Comparison of ENCODE assay signal across 10 cellular contexts in the genomic region with DNA sequence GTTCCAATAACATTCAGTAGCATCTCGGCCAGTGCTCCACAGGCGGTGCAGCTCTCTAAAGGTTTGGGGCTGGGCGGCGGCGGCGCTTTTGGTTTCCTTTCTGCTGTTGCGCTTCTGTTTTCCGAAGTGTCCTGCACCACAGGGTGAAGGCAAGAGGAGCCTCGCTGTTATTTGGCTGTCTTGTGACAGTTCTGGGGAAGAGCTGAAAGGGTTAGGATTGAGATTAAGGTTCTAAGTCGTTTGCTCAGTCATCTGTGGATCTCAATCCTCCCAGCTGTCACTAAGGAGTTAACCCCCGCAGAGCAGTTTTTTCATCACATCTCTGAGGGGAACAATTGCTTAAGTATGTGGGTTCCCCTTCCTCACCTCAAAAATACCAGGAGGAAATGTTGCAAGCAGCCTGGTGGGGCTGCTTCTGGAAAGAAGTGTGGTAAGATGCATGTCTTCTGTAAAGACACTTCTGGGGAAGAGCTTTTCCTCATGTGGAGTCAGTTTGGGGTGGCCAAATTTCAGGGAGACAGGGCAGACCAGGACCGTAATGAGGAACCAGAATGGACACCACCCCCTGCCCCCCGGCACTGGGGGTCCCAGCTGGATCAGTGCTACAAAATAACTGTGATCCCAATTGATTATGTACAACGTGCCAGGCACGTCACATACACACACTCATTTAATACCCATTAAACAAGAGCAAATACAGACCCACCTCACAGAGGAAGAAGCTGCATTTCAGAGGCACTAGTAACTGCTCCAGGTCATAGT. TPM values are rescaled to one million over a fixed set of nuclear protein-coding genes. Genes with fewer than 3 reads are reported as not detected.
DNase-seq lines count a peak whose midpoint lies in the region; ATAC-seq, FAIRE-seq and TF ChIP-seq lines count a peak whose summit lies in the region.
"Had no signal": no experiment of that assay in that cellular context is flagged by ENCODE, and none has a peak within 500 bp of the region (broad histone marks: within the 10 kb centered on the region; RNA-seq: fewer than 3 reads in every experiment).

No MANE protein-coding gene starts in this region.

- in situ Hi-C loops in GM13976 (cut with MboI; ENCODE audit: low sequenced_read_pairs, unreplicated experiment) = no loop called here

- H3K27ac Mint-ChIP-seq in activated naive CD4-positive, alpha-beta T cell treated with anti-CD3 and anti-CD28 coated beads, Interleukin-2, amount 50 U/mL, for 24 hours = peak overlapping the region; percentile 81
- peak overlapping the region; percentile 81 to 95 (median 92) for H3K27ac Mint-ChIP-seq in naive thymus-derived CD8-positive, alpha-beta T cell
- H3K27ac Mint-ChIP-seq in HFFc6 = no peak overlapping the region

- H3K4me3 ChIP-seq in NB4 (ENCODE audit: low read depth, low read length) = peak overlapping the region; percentile 12
- H3K4me3 ChIP-seq: SJSA1 had no signal

- no peaks in the 10 kb centered on the region for H3K27me3 Mint-ChIP-seq in activated naive CD4-positive, alpha-beta T cell treated with anti-CD3 and anti-CD28 coated beads, Interleukin-2, amount 50 U/mL, for 24 hours
- no peaks in the 10 kb centered on the region for H3K27me3 Mint-ChIP-seq in naive thymus-derived CD8-positive, alpha-beta T cell
- no peaks in the 10 kb centered on the region; the same call in none of the 2 replicates for H3K27me3 Mint-ChIP-seq in HFFc6 (ENCODE audit: insufficient read depth)

- TF ChIP-seq CTCF in GM13976 (IDR thresholded peaks at IDR 0.05; ENCODE audit: borderline replicate concordance, control extremely low read depth, extremely low read depth, insufficient read depth, missing control alignments) (no peak), NB4 (IDR thresholded peaks at IDR 0.05; ENCODE audit: low read depth, low read length) (no peak), HFFc6 (IDR thresholded peaks at IDR 0.05) (no peak)

- no peak for FAIRE-seq in GM19239 (lab: Jason Lieb, UNC)

- peak overlapping the region; percentile 59 for H3K4me3 Mint-ChIP-seq in activated naive CD4-positive, alpha-beta T cell treated with anti-CD3 and anti-CD28 coated beads, Interleukin-2, amount 50 U/mL, for 24 hours
- H3K4me3 Mint-ChIP-seq in naive thymus-derived CD8-positive, alpha-beta T cell = peak overlapping the region; percentile 70 to 89 (median 86)
- no peak overlapping the region for H3K4me3 Mint-ChIP-seq in HFFc6

- DNase-seq in GM13976 (ENCODE audit: low spot score) = peak; percentile 33
- DNase-seq in NB4 (ENCODE audit: low read depth) = peak; percentile 98
- DNase-seq in naive thymus-derived CD8-positive, alpha-beta T cell = peak in 3 of 10 donors; percentile 43 to 58 (median 47)
- no peak for DNase-seq in GM19239 (ENCODE audit: insufficient read length, low spot score)
- DNase-seq in SW 1271 (lab: John Stamatoyannopoulos, UW) = no peak
- DNase-seq in HFFc6 = no peak
- DNase-seq: NCI-H1105 treated with DMSO at 0.1 percent for 48 hours had no signal

- peaks cover 8% of the 10 kb centered on the region for H3K36me3 Mint-ChIP-seq in activated naive CD4-positive, alpha-beta T cell treated with anti-CD3 and anti-CD28 coated beads, Interleukin-2, amount 50 U/mL, for 24 hours
- peaks cover 0 to 67% (median 19%) of the 10 kb centered on the region in 3 donors for H3K36me3 Mint-ChIP-seq in naive thymus-derived CD8-positive, alpha-beta T cell
- peaks cover 15% of the 10 kb centered on the region for H3K36me3 Mint-ChIP-seq in HFFc6 (ENCODE audit: low read depth)

- H3K4me1 Mint-ChIP-seq in activated naive CD4-positive, alpha-beta T cell treated with anti-CD3 and anti-CD28 coated beads, Interleukin-2, amount 50 U/mL, for 24 hours = peaks cover 58% of the 10 kb centered on the region
- H3K4me1 Mint-ChIP-seq in naive thymus-derived CD8-positive, alpha-beta T cell = peaks cover 37 to 77% (median 58%) of the 10 kb centered on the region in 4 donors
- peaks cover 5% of the 10 kb centered on the region; the same call in 1 of the 2 replicates for H3K4me1 Mint-ChIP-seq in HFFc6 (ENCODE audit: low read depth)

- no peak for TF ChIP-seq POLR2A in NB4 (IDR thresholded peaks at IDR 0.05; ENCODE audit: extremely low read depth, insufficient read length)

- no peaks in the 10 kb centered on the region for H3K9me3 Mint-ChIP-seq in activated naive CD4-positive, alpha-beta T cell treated with anti-CD3 and anti-CD28 coated beads, Interleukin-2, amount 50 U/mL, for 24 hours
- no peaks in the 10 kb centered on the region for H3K9me3 Mint-ChIP-seq in naive thymus-derived CD8-positive, alpha-beta T cell
- no peaks in the 10 kb centered on the region for H3K9me3 Mint-ChIP-seq in HFFc6

- ATAC-seq in naive thymus-derived CD8-positive, alpha-beta T cell = peak; percentile 83 to 84
- no peak for ATAC-seq in HG02763 (IDR thresholded peaks at IDR 0.05; ENCODE audit: unreplicated experiment)

- POLR2A ChIA-PET in naive thymus-derived CD8-positive, alpha-beta T cell (lab: Charles Lee) = interaction anchor here (0.6 to 6.3 kb wide), 11 partner anchors 10 to 112 kb away, joined by 3 to 67 read pairs (median 5); a partner anchor contains a TSS

RNA-seq across cellular contexts. Expression of a gene that starts 14.2 kb away (rescaled TPM):
- under 1 TPM; 0.08 to 0.11 TPM for total RNA-seq in naive thymus-derived CD8-positive, alpha-beta T cell
- not detected for polyA plus RNA-seq in naive thymus-derived CD8-positive, alpha-beta T cell
- total RNA-seq in HFFc6 (2021; fragmentation: NEBNext Ultra II Directional; extraction: Animal tissue kit (Norgen Biotek cat#: 25700)) = under 1 TPM; 0.05 to 0.11 (median 0.07) TPM

RNA-seq across cellular contexts. Expression of a gene that starts 22.2 kb away (rescaled TPM):
- 10 to 100 TPM; 69.9 to 78.6 TPM for total RNA-seq in naive thymus-derived CD8-positive, alpha-beta T cell
- polyA plus RNA-seq in naive thymus-derived CD8-positive, alpha-beta T cell = 10 to 100 TPM; 26.2 to 57.7 (median 48.8) TPM
- 10 to 100 TPM; 10.5 to 14.4 (median 13.7) TPM for total RNA-seq in HFFc6 (2021; fragmentation: NEBNext Ultra II Directional; extraction: Animal tissue kit (Norgen Biotek cat#: 25700))

RNA-seq across cellular contexts. Expression of a gene that starts 52.1 kb away (rescaled TPM):
- total RNA-seq in naive thymus-derived CD8-positive, alpha-beta T cell = 10 to 100 TPM; 29.3 to 33.6 TPM
- polyA plus RNA-seq in naive thymus-derived CD8-positive, alpha-beta T cell = 10 to 100 TPM; 48.5 to 72.7 (median 59.8) TPM
- 10 to 100 TPM; 15.3 to 23.5 (median 16.8) TPM for total RNA-seq in HFFc6 (2021; fragmentation: NEBNext Ultra II Directional; extraction: Animal tissue kit (Norgen Biotek cat#: 25700))

Comparison
In these comparisons a context has a peak if more than half of its experiments do, and no peak if none do; other contexts are left out.
1. DNase-seq: peak in GM13976 (single experiment) and NB4 (single experiment); none in GM19239 (single experiment), SW 1271 (0 of 2) and HFFc6 (single experiment).
2. RNA of a gene that starts 22.2 kb away (total RNA-seq): 69.9 to 78.6 TPM in naive thymus-derived CD8-positive, alpha-beta T cell; 10.5 to 14.4 TPM in HFFc6; every median in the first group is over 4 times any median in the second.